ENCODE assay signal across 30 cellular contexts in the genomic region with DNA sequence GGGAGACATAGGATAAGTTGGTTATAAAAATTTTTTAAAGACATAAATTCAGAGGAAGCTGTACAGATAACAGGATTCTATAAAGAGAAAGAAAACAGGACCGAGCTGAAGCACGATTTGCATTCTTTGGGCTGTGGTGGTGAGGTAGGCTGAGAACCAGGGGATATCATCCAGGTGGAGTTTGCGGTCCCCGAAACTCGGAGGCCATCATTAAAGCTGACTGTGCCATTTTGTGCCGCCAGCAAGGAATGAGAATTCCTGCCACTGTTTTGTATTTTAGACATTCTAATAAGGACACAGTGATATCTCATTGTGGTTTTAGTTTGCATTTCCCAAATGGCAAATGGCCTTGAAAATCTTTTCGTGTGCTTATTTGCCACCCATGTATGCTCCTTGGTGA.
"Had no signal": no experiment of that assay in that cellular context is flagged by ENCODE, and none has a peak within 500 bp of the region (broad histone marks: within the 10 kb centered on the region; RNA-seq: fewer than 3 reads in every experiment).

No MANE protein-coding gene starts in this region.

- H3K4me1 ChIP-seq: ascending aorta, breast epithelium, foreskin keratinocyte, gastrocnemius medialis, heart left ventricle had no signal

- FAIRE-seq: colon had no signal

- H3K27ac ChIP-seq: ascending aorta, breast epithelium, cardiac muscle cell, esophagus muscularis mucosa, foreskin keratinocyte, gastrocnemius medialis, heart left ventricle, WERI-Rb-1 had no signal

- H3K9me3 ChIP-seq: ascending aorta, breast epithelium, esophagus muscularis mucosa, gastrocnemius medialis, heart left ventricle had no signal

- H3K4me3 ChIP-seq: ascending aorta, breast epithelium, cardiac muscle cell, esophagus muscularis mucosa, gastrocnemius medialis, heart left ventricle had no signal

- DNase-seq: activated B cell treated with CpG ODN at 0.5 μM for 24 hours; activated CD4-positive, alpha-beta T cell treated with anti-CD3 and anti-CD28 coated beads for 48 hours; activated CD4-positive, alpha-beta T cell treated with anti-CD3 and anti-CD28 coated beads, Interleukin-2, amount 50 U/mL, for 1 hour; activated CD4-positive, alpha-beta T cell treated with anti-CD3 and anti-CD28 coated beads, Interleukin-2, amount 50 U/mL, for 48 hours; activated CD8-positive, alpha-beta memory T cell treated with anti-CD3 and anti-CD28 coated beads for 24 hours; activated CD8-positive, alpha-beta T cell treated with anti-CD3 and anti-CD28 coated beads for 36 hours; activated gamma-delta T cell; activated naive CD4-positive, alpha-beta T cell; activated naive CD4-positive, alpha-beta T cell treated with anti-CD3 and anti-CD28 coated beads, Interleukin-2, amount 10 ng/mL, durations not matched to agents 7 days and 5 days; activated T-cell treated with anti-CD3 and anti-CD28 coated beads, Interleukin-2, amount 50 U/mL, for 4 hours; cortex of kidney; dermis blood vessel endothelial cell; effector CD4-positive, alpha-beta T cell; effector memory CD8-positive, alpha-beta T cell; erythroblast; foreskin keratinocyte; gastrocnemius medialis; glutamatergic neuron; heart left ventricle; T-helper 17 cell; T1000; WERI-Rb-1 had no signal

- H3K36me3 ChIP-seq: ascending aorta, breast epithelium, cardiac muscle cell, esophagus muscularis mucosa, gastrocnemius medialis, heart left ventricle, WERI-Rb-1 had no signal

- ATAC-seq: activated CD4-positive, CD25-positive, alpha-beta regulatory T cell treated with anti-CD3 and anti-CD28 coated beads, Interleukin-2, amount 50 U/mL, for 24 hours; activated CD8-positive, alpha-beta T cell treated with anti-CD3 and anti-CD28 coated beads for 36 hours; activated naive CD4-positive, alpha-beta T cell treated with anti-CD3 and anti-CD28 coated beads, Interleukin-2, amount 50 U/mL, for 72 hours; activated T-cell treated with anti-CD3 and anti-CD28 coated beads, Interleukin-2, amount 50 U/mL, for 4 hours; activated T-helper 17 cell treated with anti-CD3 and anti-CD28 coated beads, Interleukin-2, amount 50 U/mL, for 72 hours; effector memory CD8-positive, alpha-beta T cell; foreskin keratinocyte; gastrocnemius medialis; heart left ventricle; T-helper 17 cell had no signal

- H3K27me3 ChIP-seq: ascending aorta, cardiac muscle cell, foreskin keratinocyte had no signal
